In genomic region chr3:186643493-186643892, GRCh38 we compare ENCODE assay signal across 23 cellular contexts. TPM values are rescaled to one million over a fixed set of nuclear protein-coding genes. Genes with fewer than 3 reads are reported as not detected.
DNase-seq lines count a peak whose midpoint lies in the region; ATAC-seq and TF ChIP-seq lines count a peak whose summit lies in the region.
"Had no signal": no experiment of that assay in that cellular context is flagged by ENCODE, and none has a peak within 500 bp of the region (broad histone marks: within the 10 kb centered on the region; RNA-seq: fewer than 3 reads in every experiment).

No MANE protein-coding gene starts in this region.

- H3K36me3 Mint-ChIP-seq in effector memory CD8-positive, alpha-beta T cell (ENCODE audit: insufficient read depth): peaks cover 3% of the 10 kb centered on the region
- peaks cover 5% of the 10 kb centered on the region for H3K36me3 Mint-ChIP-seq in Calu3 (ENCODE audit: insufficient read depth, unreplicated experiment)

- dilution Hi-C loops in mammary epithelial cell (cut with HindIII; ENCODE audit: low sequenced_read_pairs): no loop called here

- H3K79me2 ChIP-seq in mammary epithelial cell (ENCODE audit: insufficient read depth, low read length): no peaks in the 10 kb centered on the region

- DNase-seq in mammary epithelial cell (peak; percentile 35), breast epithelium (ENCODE audit: low spot score in 2 of 2) (no peak), HT1080 (ENCODE audit: low read depth) (peak; percentile 49), ovary (no peak), dedifferentiated amniotic fluid mesenchymal stem cell (ENCODE audit: extremely low spot score) (no peak), Calu3 (no peak)
- no peak for DNase-seq in effector memory CD8-positive, alpha-beta T cell
- no peak for DNase-seq in stimulated activated naive CD8-positive, alpha-beta T cell treated with anti-CD3 and anti-CD28 coated beads, Interleukin-15, amount 100 ng/mL, for 72 hours
- DNase-seq: activated B cell treated with CpG ODN at 0.5 μM for 24 hours; activated CD8-positive, alpha-beta memory T cell treated with anti-CD3 and anti-CD28 coated beads, Interleukin-2, amount 50 U/mL, for 48 hours; DND-41; Karpas-422; left ventricle myocardium superior; NCI-H1105; NCI-H526 treated with DMSO at 0.1 percent for 48 hours; OCI-M1; sigmoid colon; SJCRH30; stimulated activated CD4-positive, alpha-beta T cell treated with anti-CD3 and anti-CD28 coated beads, Interleukin-2, amount 100 ng/mL, for 24 hours; uterus had no signal

- no CpG with 5 or more reads among the region's 1 CpG for WGBS in mammary epithelial cell (ENCODE audit: low coverage, missing lambda C conversion rate)
- 62 to 71% (median 67%) methylated on average over 1 of the region's 1 CpG for WGBS in ovary, 3 donors

- TF ChIP-seq CTCF in mammary epithelial cell (conservative IDR thresholded peaks at IDR 0.05 in 1 of 2, IDR thresholded peaks at IDR 0.05 in 1 of 2; ENCODE audit: extremely low read depth in 1 of 2, insufficient read depth in 1 of 2, low read depth in 1 of 2, low read length in 2 of 2): no peak
- TF ChIP-seq CTCF in breast epithelium (IDR thresholded peaks at IDR 0.05): no peak
- TF ChIP-seq CTCF in ovary (IDR thresholded peaks at IDR 0.05): no peak
- no peak for TF ChIP-seq CTCF in Calu3 (IDR thresholded peaks at IDR 0.05; ENCODE audit: unreplicated experiment)

- TF ChIP-seq POLR2A in breast epithelium (IDR thresholded peaks at IDR 0.05): no peak
- no peak for TF ChIP-seq POLR2A in ovary (IDR thresholded peaks at IDR 0.05)

- peaks cover 0 to 2% of the 10 kb centered on the region in 2 donors for H3K4me1 Mint-ChIP-seq in effector memory CD8-positive, alpha-beta T cell (ENCODE audit: low read depth in 2 of 2)
- H3K4me1 Mint-ChIP-seq in stimulated activated naive CD8-positive, alpha-beta T cell treated with anti-CD3 and anti-CD28 coated beads, Interleukin-15, amount 100 ng/mL, for 72 hours: peaks cover 41% of the 10 kb centered on the region
- H3K4me1 Mint-ChIP-seq in Calu3 (ENCODE audit: low read depth, unreplicated experiment): peaks cover 45% of the 10 kb centered on the region

- H3K9ac ChIP-seq in mammary epithelial cell (ENCODE audit: insufficient read depth, low read length): no peak overlapping the region

- no peaks in the 10 kb centered on the region for H4K20me1 ChIP-seq in mammary epithelial cell (ENCODE audit: insufficient read depth, low read length)

- CTCF ChIA-PET in mammary epithelial cell (lab: Charles Lee; ENCODE audit: low non-redundant PET): no interaction called here
- CTCF ChIA-PET in Calu3 (lab: Charles Lee): interaction anchor here (0.6 to 1.7 kb wide), 4 partner anchors 8 to 1486 kb away, joined by 3 to 6 read pairs (median 4); no protein-coding TSS in a partner anchor

- intact Hi-C loops in mammary epithelial cell (cut with micrococcal nuclease): loop anchor here (5.0 kb wide), 1 partner anchor 49 kb away; no protein-coding TSS in a partner anchor
- intact Hi-C loops in breast epithelium (cut with DNase I; ENCODE audit: low total_unique reads): no loop called here
- intact Hi-C loops in ovary (cut with DNase I): no loop called here
- intact Hi-C loops in Calu3 (cut with micrococcal nuclease; ENCODE audit: unreplicated experiment): no loop called here

- H3K27ac ChIP-seq in mammary epithelial cell (ENCODE audit: insufficient read depth, low read depth, low read length) (no peak overlapping the region), breast epithelium (no peak overlapping the region), ovary (no peak overlapping the region)
- H3K27ac ChIP-seq: sigmoid colon, SJCRH30, uterus had no signal

- H3K36me3 ChIP-seq in mammary epithelial cell (ENCODE audit: insufficient read depth, low read length) (no peaks in the 10 kb centered on the region), breast epithelium (no peaks in the 10 kb centered on the region), ovary (no peaks in the 10 kb centered on the region)
- H3K36me3 ChIP-seq: sigmoid colon, SJCRH30, uterus had no signal

- no peaks in the 10 kb centered on the region for H3K9me3 Mint-ChIP-seq in effector memory CD8-positive, alpha-beta T cell
- no peaks in the 10 kb centered on the region for H3K9me3 Mint-ChIP-seq in stimulated activated naive CD8-positive, alpha-beta T cell treated with anti-CD3 and anti-CD28 coated beads, Interleukin-15, amount 100 ng/mL, for 72 hours
- no peaks in the 10 kb centered on the region for H3K9me3 Mint-ChIP-seq in Calu3 (ENCODE audit: low read depth, unreplicated experiment)
- H3K9me3 Mint-ChIP-seq: activated B cell treated with CpG ODN at 0.5 μM for 24 hours had no signal

- H3K27me3 Mint-ChIP-seq in effector memory CD8-positive, alpha-beta T cell: peaks cover 10 to 21% of the 10 kb centered on the region in 2 donors
- peaks cover 8% of the 10 kb centered on the region for H3K27me3 Mint-ChIP-seq in stimulated activated naive CD8-positive, alpha-beta T cell treated with anti-CD3 and anti-CD28 coated beads, Interleukin-15, amount 100 ng/mL, for 72 hours
- no peaks in the 10 kb centered on the region for H3K27me3 Mint-ChIP-seq in Calu3 (ENCODE audit: unreplicated experiment)

- no peaks in the 10 kb centered on the region for H3K9me3 ChIP-seq in mammary epithelial cell (replicated peaks; ENCODE audit: insufficient read depth, low read length)
- H3K9me3 ChIP-seq in breast epithelium: no peaks in the 10 kb centered on the region
- no peaks in the 10 kb centered on the region for H3K9me3 ChIP-seq in ovary
- H3K9me3 ChIP-seq: sigmoid colon, SJCRH30, uterus had no signal

- no peak overlapping the region for H3K27ac Mint-ChIP-seq in effector memory CD8-positive, alpha-beta T cell
- no peak overlapping the region for H3K27ac Mint-ChIP-seq in stimulated activated naive CD8-positive, alpha-beta T cell treated with anti-CD3 and anti-CD28 coated beads, Interleukin-15, amount 100 ng/mL, for 72 hours
- no peak overlapping the region for H3K27ac Mint-ChIP-seq in Calu3 (ENCODE audit: unreplicated experiment)
- H3K27ac Mint-ChIP-seq: activated B cell treated with CpG ODN at 0.5 μM for 24 hours had no signal

- no peaks in the 10 kb centered on the region for H3K27me3 ChIP-seq in mammary epithelial cell (ENCODE audit: insufficient read depth, low read length)
- H3K27me3 ChIP-seq in breast epithelium: no peaks in the 10 kb centered on the region
- no peaks in the 10 kb centered on the region for H3K27me3 ChIP-seq in ovary
- H3K27me3 ChIP-seq: sigmoid colon, SJCRH30, uterus had no signal

- H3K4me3 ChIP-seq in mammary epithelial cell (replicated peaks in 1 of 3; ENCODE audit: insufficient read depth in 1 of 3, low read depth in 2 of 3, low read length in 3 of 3): no peak overlapping the region
- H3K4me3 ChIP-seq in breast epithelium: no peak overlapping the region
- no peak overlapping the region for H3K4me3 ChIP-seq in ovary
- H3K4me3 ChIP-seq: sigmoid colon, SJCRH30, uterus had no signal

- BruUV-seq in mammary epithelial cell (replicated peaks; lab: Mats Ljungman, UMichigan): no TSS peak
- no TSS peak for BruUV-seq in Calu3 (replicated peaks; lab: Mats Ljungman, UMichigan)

- peaks cover 59% of the 10 kb centered on the region for H3K4me1 ChIP-seq in mammary epithelial cell (ENCODE audit: insufficient read depth, low read length)
- H3K4me1 ChIP-seq in breast epithelium: peaks cover 0 to 13% of the 10 kb centered on the region in 2 donors
- H3K4me1 ChIP-seq in ovary (ENCODE audit: insufficient read depth): no peaks in the 10 kb centered on the region
- H3K4me1 ChIP-seq: sigmoid colon, uterus had no signal

- peak; percentile 69 for ATAC-seq in effector memory CD8-positive, alpha-beta T cell (replicated peaks)
- ATAC-seq in stimulated activated naive CD8-positive, alpha-beta T cell treated with anti-CD3 and anti-CD28 coated beads, Interleukin-15, amount 100 ng/mL, for 72 hours: peak; percentile 91
- ATAC-seq: left ventricle myocardium superior had no signal

- no peak overlapping the region for H2AFZ ChIP-seq in mammary epithelial cell (ENCODE audit: low read depth, low read length)

- H3K4me3 Mint-ChIP-seq in effector memory CD8-positive, alpha-beta T cell: no peak overlapping the region
- H3K4me3 Mint-ChIP-seq in stimulated activated naive CD8-positive, alpha-beta T cell treated with anti-CD3 and anti-CD28 coated beads, Interleukin-15, amount 100 ng/mL, for 72 hours: peak overlapping the region in 1 of 2 donors; percentile 24
- no peak overlapping the region for H3K4me3 Mint-ChIP-seq in Calu3 (ENCODE audit: low read depth, unreplicated experiment)
- H3K4me3 Mint-ChIP-seq: activated B cell treated with CpG ODN at 0.5 μM for 24 hours had no signal

- H3K4me2 ChIP-seq in mammary epithelial cell (ENCODE audit: insufficient read depth, low read depth, low read length): no peak overlapping the region

- in situ Hi-C loops in mammary epithelial cell (cut with MboI; ENCODE audit: low sequenced_read_pairs in 2 of 2): no loop called here

- no peak for TF ChIP-seq EP300 in ovary (IDR thresholded peaks at IDR 0.05)

RNA-seq across cellular contexts. Expression of gene FETUB, which starts 3.3 kb away (rescaled TPM):
- total RNA-seq in mammary epithelial cell (not detected), breast epithelium (not detected), ovary (not detected), Calu3 (2022) (not detected in 2 replicates)
- polyA plus RNA-seq in mammary epithelial cell (0.17 TPM), ovary (not detected)
- not detected for polyA minus RNA-seq in mammary epithelial cell
- total RNA-seq in HT1080 (2014; rRNA removed; shearing (Covaris generic)): 1.8 and 1.9 TPM in 2 replicates
- 1.7 and 2.9 TPM in 2 replicates for polyA plus RNA-seq in HT1080 (2015; cell fraction: cytosol; rRNA removed)
- polyA plus RNA-seq in HT1080 (2015; cell fraction: nucleus; rRNA removed): 1.3 and 2.4 TPM in 2 replicates
- total RNA-seq: activated B cell treated with CpG ODN at 0.5 μM for 24 hours; dermis microvascular lymphatic vessel endothelial cell; left ventricle myocardium superior; osteoblast; sigmoid colon; SJCRH30; T-helper 2 cell treated with Interferon-gamma antibody and Interleukin-4, amounts not matched to agents 100 ng/mL and 5 ng/mL, for 36 hours; uterus had no signal

RNA-seq across cellular contexts. Expression of gene HRG, which starts 22.3 kb away (rescaled TPM):
- under 1 TPM; under 0.01 to 0.52 TPM for total RNA-seq in mammary epithelial cell
- polyA plus RNA-seq in mammary epithelial cell: 0.20 TPM
- not detected for polyA minus RNA-seq in mammary epithelial cell
- total RNA-seq in breast epithelium: not detected
- total RNA-seq in HT1080 (2014; rRNA removed; shearing (Covaris generic)): 0.05 TPM in 1 of 2 replicates, not detected in the other
- polyA plus RNA-seq in HT1080 (2015; cell fraction: cytosol; rRNA removed): 0.05 TPM in 1 of 2 replicates, not detected in the other
- not detected in 2 replicates for polyA plus RNA-seq in HT1080 (2015; cell fraction: nucleus; rRNA removed)
- under 1 TPM in 1 of 7 donors, not detected in 6; 0.13 TPM for total RNA-seq in ovary
- polyA plus RNA-seq in ovary: not detected
- 0.17 and 0.40 TPM in 2 replicates for total RNA-seq in Calu3 (2022)
- total RNA-seq: activated B cell treated with CpG ODN at 0.5 μM for 24 hours; dermis microvascular lymphatic vessel endothelial cell; left ventricle myocardium superior; osteoblast; sigmoid colon; SJCRH30; T-helper 2 cell treated with Interferon-gamma antibody and Interleukin-4, amounts not matched to agents 100 ng/mL and 5 ng/mL, for 36 hours; uterus had no signal

RNA-seq across cellular contexts. Expression of gene AHSG, which starts 30.6 kb away (rescaled TPM):
- under 1 TPM; 0.52 to 0.67 TPM for total RNA-seq in mammary epithelial cell
- 0.94 TPM for polyA plus RNA-seq in mammary epithelial cell
- not detected for polyA minus RNA-seq in mammary epithelial cell
- total RNA-seq in breast epithelium: not detected
- total RNA-seq in HT1080 (2014; rRNA removed; shearing (Covaris generic)): 0.32 TPM in 1 of 2 replicates, not detected in the other
- polyA plus RNA-seq in HT1080 (2015; cell fraction: cytosol; rRNA removed): 0.05 and 0.09 TPM in 2 replicates
- polyA plus RNA-seq in HT1080 (2015; cell fraction: nucleus; rRNA removed): 0.12 and 0.44 TPM in 2 replicates
- 1 to 10 TPM in 1 of 7 donors, under 1 TPM in 1, not detected in 5; 0.25 to 1.7 TPM for total RNA-seq in ovary
- polyA plus RNA-seq in ovary: not detected
- 0.24 and 0.39 TPM in 2 replicates for total RNA-seq in Calu3 (2022)
- total RNA-seq: activated B cell treated with CpG ODN at 0.5 μM for 24 hours; dermis microvascular lymphatic vessel endothelial cell; left ventricle myocardium superior; osteoblast; sigmoid colon; SJCRH30; T-helper 2 cell treated with Interferon-gamma antibody and Interleukin-4, amounts not matched to agents 100 ng/mL and 5 ng/mL, for 36 hours; uterus had no signal

Comparison
In these comparisons a context has a peak if more than half of its experiments do, and no peak if none do; other contexts are left out.
1. DNase-seq: peak in mammary epithelial cell (single experiment) and HT1080 (single experiment); none in breast epithelium (0 of 2), effector memory CD8-positive, alpha-beta T cell (0 of 3), stimulated activated naive CD8-positive, alpha-beta T cell treated with anti-CD3 and anti-CD28 coated beads, Interleukin-15, amount 100 ng/mL, for 72 hours (0 of 2), ovary (0 of 5), dedifferentiated amniotic fluid mesenchymal stem cell (single experiment) and Calu3 (single experiment).